ENCODE assay signal across 11 cellular contexts in the genomic region with DNA sequence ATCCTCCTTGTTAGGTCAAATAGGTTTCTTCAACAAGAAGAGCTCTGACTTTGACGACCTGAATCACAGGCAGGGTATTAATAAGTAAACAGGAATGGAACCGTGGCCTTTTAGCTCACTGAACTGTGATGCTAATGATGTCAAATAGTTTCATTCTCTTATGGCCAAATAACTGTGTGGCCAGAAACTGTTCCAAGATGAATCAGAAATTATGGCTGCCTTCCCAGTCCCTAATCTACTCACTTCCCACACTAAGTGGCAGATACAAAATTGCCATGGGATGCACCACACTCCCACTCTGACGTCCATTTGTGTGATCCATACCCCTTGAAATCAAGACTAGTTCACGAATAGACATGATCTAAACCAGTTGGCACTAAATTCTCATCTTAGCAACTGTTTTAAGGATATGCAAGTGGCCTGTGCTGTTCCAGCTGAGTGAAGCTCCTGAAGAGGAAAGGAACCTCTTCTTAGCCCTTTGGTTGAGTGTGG.
DNase-seq lines count a peak whose midpoint lies in the region; ATAC-seq and TF ChIP-seq lines count a peak whose summit lies in the region.
"Had no signal": no experiment of that assay in that cellular context is flagged by ENCODE, and none has a peak within 500 bp of the region (broad histone marks: within the 10 kb centered on the region; RNA-seq: fewer than 3 reads in every experiment).

No MANE protein-coding gene starts in this region.

- H3K9me3 ChIP-seq in parathyroid adenoma (ENCODE audit: control insufficient read depth, low read length) = no peaks in the 10 kb centered on the region

- H2AFZ ChIP-seq in parathyroid adenoma = no peak overlapping the region

- H3K36me3 ChIP-seq in parathyroid adenoma (ENCODE audit: control insufficient read depth, insufficient read depth, low read length) = no peaks in the 10 kb centered on the region

- H3K4me1 ChIP-seq in parathyroid adenoma = no peaks in the 10 kb centered on the region

- TF ChIP-seq CTCF in AG10803 (conservative IDR thresholded peaks at IDR 0.05; ENCODE audit: low read length) (no peak), fibroblast of mammary gland (conservative IDR thresholded peaks at IDR 0.05; ENCODE audit: control insufficient read depth, insufficient read depth, low read depth, low read length) (no peak), parathyroid adenoma (IDR thresholded peaks at IDR 0.05) (no peak)

- no peaks in the 10 kb centered on the region for H3K79me2 ChIP-seq in parathyroid adenoma

- ATAC-seq in HG02623 (IDR thresholded peaks at IDR 0.05; ENCODE audit: unreplicated experiment) (no peak), GM21360 (IDR thresholded peaks at IDR 0.05; ENCODE audit: unreplicated experiment) (no peak)
- ATAC-seq: stimulated activated naive CD8-positive, alpha-beta T cell treated with anti-CD3 and anti-CD28 coated beads, Interleukin-15, amount 100 ng/mL, for 72 hours had no signal

- TF ChIP-seq POLR2A in erythroblast (IDR thresholded peaks at IDR 0.05; ENCODE audit: low read length) = no peak

- peak; percentile 99 for DNase-seq in AG10803 (ENCODE audit: low read depth)
- DNase-seq in RKO (ENCODE audit: low spot score) = peak; percentile 18
- DNase-seq in fibroblast of mammary gland (ENCODE audit: low read depth) = peak; percentile 100
- DNase-seq in erythroblast (lab: John Stamatoyannopoulos, UW) = no peak
- DNase-seq in stimulated activated CD4-positive, alpha-beta T cell treated with anti-CD3 and anti-CD28 coated beads, Interleukin-1b, Interleukin-23, amount 100 ng/mL, for 48 hours = no peak
- DNase-seq: activated T-cell treated with anti-CD3 and anti-CD28 coated beads for 4 hours; NCI-H1048; stimulated activated naive CD8-positive, alpha-beta T cell treated with anti-CD3 and anti-CD28 coated beads, Interleukin-15, amount 100 ng/mL, for 72 hours had no signal

- H3K4me2 ChIP-seq in parathyroid adenoma (ENCODE audit: low read length) = no peak overlapping the region

- H3K9ac ChIP-seq in parathyroid adenoma = no peak overlapping the region

- H3K27ac ChIP-seq in parathyroid adenoma = peak overlapping the region; percentile 51

- H3K27me3 ChIP-seq in parathyroid adenoma (ENCODE audit: control insufficient read depth, insufficient read depth, low read length) = no peaks in the 10 kb centered on the region

- H3K4me3 ChIP-seq in AG10803 (ENCODE audit: low read length) (no peak overlapping the region), fibroblast of mammary gland (ENCODE audit: control insufficient read depth, low read depth, low read length) (no peak overlapping the region), parathyroid adenoma (ENCODE audit: low read depth, low read length) (no peak overlapping the region)

Comparison
In these comparisons a context has a peak if more than half of its experiments do, and no peak if none do; other contexts are left out.
1. DNase-seq: peak in AG10803 (single experiment), RKO (single experiment) and fibroblast of mammary gland (single experiment); none in erythroblast (0 of 2) and stimulated activated CD4-positive, alpha-beta T cell treated with anti-CD3 and anti-CD28 coated beads, Interleukin-1b, Interleukin-23, amount 100 ng/mL, for 48 hours (single experiment).